ENCODE assay signal across 22 cellular contexts in genomic region chr15:31069360-31070000, GRCh38. TPM values are rescaled to one million over a fixed set of nuclear protein-coding genes. Genes with fewer than 3 reads are reported as not detected.
DNase-seq lines count a peak whose midpoint lies in the region; ATAC-seq, FAIRE-seq and TF ChIP-seq lines count a peak whose summit lies in the region.
"Had no signal": no experiment of that assay in that cellular context is flagged by ENCODE, and none has a peak within 500 bp of the region (broad histone marks: within the 10 kb centered on the region; RNA-seq: fewer than 3 reads in every experiment).

No MANE protein-coding gene starts in this region.

- H2AFZ ChIP-seq in PC-3 (ENCODE audit: low read length), result no peak overlapping the region

- H3K4me2 ChIP-seq in PC-3 (ENCODE audit: low read length), result no peak overlapping the region

- TF ChIP-seq CTCF in AG10803 (conservative IDR thresholded peaks at IDR 0.05; ENCODE audit: low read length) (no peak), PC-3 (conservative IDR thresholded peaks at IDR 0.05; ENCODE audit: low read depth, low read length) (no peak), kidney (IDR thresholded peaks at IDR 0.05; ENCODE audit: borderline replicate concordance, extremely low read depth, insufficient read depth) (no peak), pancreas (IDR thresholded peaks at IDR 0.05) (no peak)

- H3K9ac ChIP-seq in PC-3 (ENCODE audit: low read length) (no peak overlapping the region), kidney (ENCODE audit: low read length in 2 of 2) (peak overlapping the region in 1 of 2 donors; percentile 10)

- POLR2A ChIA-PET in PC-3 (lab: Charles Lee; ENCODE audit: unreplicated experiment), result no interaction called here

- FAIRE-seq in kidney (lab: Jason Lieb, UNC) (no peak), pancreas (lab: Jason Lieb, UNC) (no peak)
- FAIRE-seq: GM18507, K562 had no signal

- H3K4me3 ChIP-seq in AG10803 (ENCODE audit: low read length), result no peak overlapping the region
- H3K4me3 ChIP-seq in PC-3 (ENCODE audit: low read length), result no peak overlapping the region
- peak overlapping the region in 1 of 2 donors; percentile 30 for H3K4me3 ChIP-seq in kidney (ENCODE audit: low read length in 2 of 2)
- no peak overlapping the region for H3K4me3 ChIP-seq in pancreas
- H3K4me3 ChIP-seq: gastrocnemius medialis, K562, lower lobe of right lung, spleen, transverse colon had no signal

- CTCF ChIA-PET in PC-3 (lab: Charles Lee), result no interaction called here

- H3K4me1 ChIP-seq in PC-3 (ENCODE audit: insufficient read depth, low read length), result no peaks in the 10 kb centered on the region
- H3K4me1 ChIP-seq in kidney (ENCODE audit: control insufficient read depth in 1 of 2, insufficient read depth in 1 of 2, low read depth in 1 of 2, low read length in 2 of 2), result peaks cover 12 to 19% of the 10 kb centered on the region in 2 donors
- no peaks in the 10 kb centered on the region for H3K4me1 ChIP-seq in pancreas
- H3K4me1 ChIP-seq: lower lobe of right lung had no signal

- no peak overlapping the region for H3K27ac ChIP-seq in PC-3 (ENCODE audit: low read length)
- peak overlapping the region in 1 of 2 donors; percentile 30 for H3K27ac ChIP-seq in kidney (ENCODE audit: low read depth in 2 of 2, low read length in 2 of 2)
- H3K27ac ChIP-seq in pancreas, result no peak overlapping the region
- H3K27ac ChIP-seq: gastrocnemius medialis, lower lobe of right lung had no signal

- H3K27me3 ChIP-seq in PC-3 (ENCODE audit: low read length), result peaks cover 30% of the 10 kb centered on the region
- no peaks in the 10 kb centered on the region for H3K27me3 ChIP-seq in pancreas
- H3K27me3 ChIP-seq: gastrocnemius medialis, spleen, transverse colon had no signal

- H3K9me2 ChIP-seq in PC-3 (replicated peaks; ENCODE audit: low read length), result 0 out of 2 replicates have a peak, but pooled peaks cover 4% of the 10 kb centered on the region

- no TSS peak for BruUV-seq in PC-3 (replicated peaks; lab: Mats Ljungman, UMichigan)

- no peaks in the 10 kb centered on the region for H4K20me1 ChIP-seq in PC-3 (ENCODE audit: low read length)

- H3K9me3 ChIP-seq in PC-3 (ENCODE audit: low read length) (no peaks in the 10 kb centered on the region), kidney (ENCODE audit: control insufficient read depth in 1 of 2, low read length in 2 of 2) (no peaks in the 10 kb centered on the region), pancreas (no peaks in the 10 kb centered on the region)
- H3K9me3 ChIP-seq: gastrocnemius medialis, lower lobe of right lung, spleen, transverse colon had no signal

- no peaks in the 10 kb centered on the region for H3K79me2 ChIP-seq in PC-3 (ENCODE audit: low read length)

- intact Hi-C loops in PC-3 (cut with micrococcal nuclease) (no loop called here), kidney (cut with DNase I) (no loop called here), pancreas (cut with DNase I) (no loop called here)

- no peaks in the 10 kb centered on the region for H3F3A ChIP-seq in PC-3 (ENCODE audit: low read length, unreplicated experiment)

- ATAC-seq in PC-3 (no peak), pancreas (peak in 3 of 4 donors; percentile 38 to 46 (median 43)), GM21381 (IDR thresholded peaks at IDR 0.05; ENCODE audit: unreplicated experiment) (no peak), HG02884 (IDR thresholded peaks at IDR 0.05; ENCODE audit: unreplicated experiment) (no peak)
- ATAC-seq: gastrocnemius medialis, K562 had no signal

- no peaks in the 10 kb centered on the region for H3K36me3 ChIP-seq in PC-3 (ENCODE audit: low read depth, low read length)
- H3K36me3 ChIP-seq in kidney (ENCODE audit: control insufficient read depth in 1 of 2, insufficient read depth in 2 of 2, low read length in 2 of 2), result no peaks in the 10 kb centered on the region
- H3K36me3 ChIP-seq in pancreas, result no peaks in the 10 kb centered on the region
- H3K36me3 ChIP-seq: gastrocnemius medialis, lower lobe of right lung, spleen, transverse colon had no signal

- DNase-seq in AG10803 (ENCODE audit: low read depth), result peak; percentile 50
- peak; percentile 21 for DNase-seq in PC-3
- DNase-seq in kidney, result peak; percentile 76
- peak in 1 of 6 donors; percentile 12 for DNase-seq in pancreas
- no peak for DNase-seq in NCI-H146 treated with DMSO at 0.1 percent for 48 hours (lab: John Stamatoyannopoulos, UW; ENCODE audit: unreplicated experiment)
- no peak for DNase-seq in DMS 273 (lab: John Stamatoyannopoulos, UW; ENCODE audit: unreplicated experiment)
- DNase-seq: activated CD4-positive, alpha-beta T cell treated with anti-CD3 and anti-CD28 coated beads for 48 hours; CD8-positive, alpha-beta memory T cell; DND-41; gastrocnemius medialis; lower lobe of right lung; naive B cell; NCI-H2081; NCI-H510A treated with DMSO at 0.1 percent for 48 hours; spleen; SW 1271; transverse colon had no signal

- 55 to 56% methylated on average over 6 of the region's 6 CpGs for WGBS in pancreas, 2 donors

RNA-seq across cellular contexts. Expression of gene TRPM1, which starts 32.0 kb away (rescaled TPM):
- total RNA-seq in PC-3 (2014; rRNA removed) (not detected in 2 replicates), kidney (not detected), pancreas (under 1 TPM in 1 of 6 donors, not detected in 5; 0.04 TPM)
- polyA plus RNA-seq in kidney (ENCODE audit: insufficient read depth, low read depth, low replicate concordance) (1.3 TPM), pancreas (not detected)
- total RNA-seq: CD8-positive, alpha-beta memory T cell; gastrocnemius medialis; H4; K562; lower lobe of right lung; spleen; transverse colon had no signal

Comparison
In these comparisons a context has a peak if more than half of its experiments do, and no peak if none do; other contexts are left out.
1. DNase-seq: peak in AG10803 (single experiment), PC-3 (single experiment) and kidney (single experiment); none in NCI-H146 treated with DMSO at 0.1 percent for 48 hours (single experiment) and DMS 273 (single experiment).
2. ATAC-seq: peak in pancreas (3 of 4); none in PC-3 (single experiment), GM21381 (single experiment) and HG02884 (single experiment).